In the genomic region with DNA sequence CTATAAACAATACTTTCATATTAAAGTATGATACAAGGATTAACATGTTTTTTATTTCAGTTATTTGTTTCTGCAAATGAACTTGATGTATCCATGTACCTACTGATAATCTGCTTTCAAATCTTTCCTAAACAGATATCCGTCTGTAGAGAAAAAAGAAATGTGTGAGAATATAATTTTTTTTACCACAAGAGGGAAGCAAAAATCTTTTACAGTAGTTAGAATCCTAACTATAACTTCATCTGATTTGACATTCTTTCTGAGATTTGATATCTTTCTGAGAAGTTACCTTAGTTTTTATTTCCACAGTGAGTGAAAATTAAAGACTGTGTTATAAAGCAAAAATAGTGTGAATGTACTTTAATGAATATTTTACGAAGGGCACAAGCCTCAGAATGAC, we compare ENCODE assay signal across 1 cellular context.
TF ChIP-seq lines count a peak whose summit lies in the region.

No MANE protein-coding gene starts in this region.

TF ChIP-seq in HepG2, 621 proteins besides CTCF, POLR2A, EP300 and RAD21 (continued from another document):
- TF ChIP-seq, protein P1, sequence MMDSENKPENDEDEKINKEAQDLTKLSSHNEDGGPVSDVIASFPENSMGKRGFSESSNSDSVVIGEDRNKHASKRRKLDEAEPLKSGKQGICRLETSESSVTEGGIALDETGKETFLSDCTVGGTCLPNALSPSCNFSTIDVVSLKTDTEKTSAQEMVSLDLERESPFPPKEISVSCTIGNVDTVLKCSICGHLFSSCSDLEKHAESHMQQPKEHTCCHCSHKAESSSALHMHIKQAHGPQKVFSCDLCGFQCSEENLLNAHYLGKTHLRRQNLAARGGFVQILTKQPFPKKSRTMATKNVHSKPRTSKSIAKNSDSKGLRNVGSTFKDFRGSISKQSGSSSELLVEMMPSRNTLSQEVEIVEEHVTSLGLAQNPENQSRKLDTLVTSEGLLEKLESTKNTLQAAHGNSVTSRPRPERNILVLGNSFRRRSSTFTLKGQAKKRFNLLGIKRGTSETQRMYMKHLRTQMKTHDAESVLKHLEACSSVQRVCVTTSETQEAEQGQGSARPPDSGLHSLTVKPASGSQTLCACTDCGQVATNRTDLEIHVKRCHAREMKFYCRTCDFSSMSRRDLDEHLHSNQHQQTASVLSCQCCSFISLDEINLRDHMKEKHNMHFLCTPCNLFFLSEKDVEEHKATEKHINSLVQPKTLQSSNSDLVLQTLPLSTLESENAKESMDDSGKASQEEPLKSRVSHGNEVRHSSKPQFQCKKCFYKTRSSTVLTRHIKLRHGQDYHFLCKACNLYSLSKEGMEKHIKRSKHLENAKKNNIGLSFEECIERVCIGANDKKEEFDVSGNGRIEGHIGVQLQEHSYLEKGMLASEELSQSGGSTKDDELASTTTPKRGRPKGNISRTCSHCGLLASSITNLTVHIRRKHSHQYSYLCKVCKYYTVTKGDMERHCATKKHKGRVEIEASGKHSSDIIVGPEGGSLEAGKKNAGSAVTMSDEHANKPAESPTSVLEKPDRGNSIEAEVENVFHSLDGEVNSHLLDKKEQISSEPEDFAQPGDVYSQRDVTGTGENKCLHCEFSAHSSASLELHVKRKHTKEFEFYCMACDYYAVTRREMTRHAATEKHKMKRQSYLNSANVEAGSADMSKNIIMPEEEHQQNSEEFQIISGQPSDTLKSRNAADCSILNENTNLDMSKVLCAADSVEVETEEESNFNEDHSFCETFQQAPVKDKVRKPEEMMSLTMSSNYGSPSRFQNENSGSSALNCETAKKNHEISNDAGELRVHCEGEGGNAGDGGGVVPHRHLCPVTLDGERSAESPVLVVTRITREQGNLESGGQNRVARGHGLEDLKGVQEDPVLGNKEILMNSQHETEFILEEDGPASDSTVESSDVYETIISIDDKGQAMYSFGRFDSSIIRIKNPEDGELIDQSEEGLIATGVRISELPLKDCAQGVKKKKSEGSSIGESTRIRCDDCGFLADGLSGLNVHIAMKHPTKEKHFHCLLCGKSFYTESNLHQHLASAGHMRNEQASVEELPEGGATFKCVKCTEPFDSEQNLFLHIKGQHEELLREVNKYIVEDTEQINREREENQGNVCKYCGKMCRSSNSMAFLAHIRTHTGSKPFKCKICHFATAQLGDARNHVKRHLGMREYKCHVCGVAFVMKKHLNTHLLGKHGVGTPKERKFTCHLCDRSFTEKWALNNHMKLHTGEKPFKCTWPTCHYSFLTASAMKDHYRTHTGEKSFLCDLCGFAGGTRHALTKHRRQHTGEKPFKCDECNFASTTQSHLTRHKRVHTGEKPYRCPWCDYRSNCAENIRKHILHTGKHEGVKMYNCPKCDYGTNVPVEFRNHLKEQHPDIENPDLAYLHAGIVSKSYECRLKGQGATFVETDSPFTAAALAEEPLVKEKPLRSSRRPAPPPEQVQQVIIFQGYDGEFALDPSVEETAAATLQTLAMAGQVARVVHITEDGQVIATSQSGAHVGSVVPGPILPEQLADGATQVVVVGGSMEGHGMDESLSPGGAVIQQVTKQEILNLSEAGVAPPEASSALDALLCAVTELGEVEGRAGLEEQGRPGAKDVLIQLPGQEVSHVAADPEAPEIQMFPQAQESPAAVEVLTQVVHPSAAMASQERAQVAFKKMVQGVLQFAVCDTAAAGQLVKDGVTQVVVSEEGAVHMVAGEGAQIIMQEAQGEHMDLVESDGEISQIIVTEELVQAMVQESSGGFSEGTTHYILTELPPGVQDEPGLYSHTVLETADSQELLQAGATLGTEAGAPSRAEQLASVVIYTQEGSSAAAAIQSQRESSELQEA (CRISPR knock-in tag; IDR thresholded peaks at IDR 0.05; ENCODE audit: not compliant biosample characterization): no peak
- no peak for TF ChIP-seq ZNF598 (CRISPR knock-in tag; IDR thresholded peaks at IDR 0.05; ENCODE audit: borderline replicate concordance)
- TF ChIP-seq ZNF790 (CRISPR knock-in tag; IDR thresholded peaks at IDR 0.05; ENCODE audit: borderline replicate concordance): no peak
- TF ChIP-seq ZNF550 (CRISPR knock-in tag; IDR thresholded peaks at IDR 0.05; ENCODE audit: borderline replicate concordance): no peak
- TF ChIP-seq TRIM24 (CRISPR knock-in tag; IDR thresholded peaks at IDR 0.05): no peak
- TF ChIP-seq ELF4 (CRISPR knock-in tag; IDR thresholded peaks at IDR 0.05; ENCODE audit: borderline replicate concordance): no peak
TF ChIP-seq in HepG2: peak in this region for 0.
